ENCODE assay signal across 16 cellular contexts in the genomic region with DNA sequence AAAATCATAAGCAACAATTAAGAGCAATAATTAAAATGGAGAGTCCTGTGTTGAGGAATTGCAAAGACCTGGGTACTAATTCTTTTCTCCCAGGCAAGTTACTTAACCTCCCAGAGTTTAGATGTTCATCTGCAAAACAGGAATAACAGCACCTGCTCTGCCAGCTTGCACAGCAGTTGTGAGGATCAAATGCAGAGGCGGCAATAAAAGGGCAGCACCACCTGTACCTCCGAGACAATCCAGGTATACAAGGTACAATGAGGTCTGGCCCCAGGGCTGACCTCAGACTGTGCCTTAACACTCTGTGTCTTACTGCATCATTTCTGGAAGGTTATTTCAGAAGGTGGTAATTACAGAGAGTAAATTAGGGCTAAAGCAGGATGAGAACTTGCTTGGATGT. TPM values are rescaled to one million over a fixed set of nuclear protein-coding genes. Genes with fewer than 3 reads are reported as not detected.
DNase-seq lines count a peak whose midpoint lies in the region; ATAC-seq, FAIRE-seq and TF ChIP-seq lines count a peak whose summit lies in the region.
"Had no signal": no experiment of that assay in that cellular context is flagged by ENCODE, and none has a peak within 500 bp of the region (broad histone marks: within the 10 kb centered on the region; RNA-seq: fewer than 3 reads in every experiment).

No MANE protein-coding gene starts in this region.

- H3K9me3 ChIP-seq in small intestine (ENCODE audit: control insufficient read depth, low read depth) (no peaks in the 10 kb centered on the region), ovary (no peaks in the 10 kb centered on the region)

- ATAC-seq in natural killer cell treated with Interleukin-12 subunit alpha and Interleukin-12 subunit beta and Interleukin-15 and Interleukin-18, amount 100 ng/mL, for 72 hours: no peak
- ATAC-seq: GM12878, GM23338 had no signal

- no peak overlapping the region for H3K4me3 Mint-ChIP-seq in natural killer cell treated with Interleukin-12 subunit alpha and Interleukin-12 subunit beta and Interleukin-15 and Interleukin-18, amount 100 ng/mL, for 72 hours
- H3K4me3 Mint-ChIP-seq: B cell; CD4-positive, alpha-beta T cell; GM23338; H9; IgD-negative memory B cell had no signal

- peak; percentile 66 for DNase-seq in NCI-H748 (lab: John Stamatoyannopoulos, UW; ENCODE audit: unreplicated experiment)
- no peak for DNase-seq in NCI-H748 treated with DMSO at 0.1 percent for 48 hours (lab: John Stamatoyannopoulos, UW)
- peak; percentile 40 for DNase-seq in ELF-1 (ENCODE audit: low read depth, low spot score)
- peak; percentile 94 for DNase-seq in NCI-H69 (lab: John Stamatoyannopoulos, UW)
- DNase-seq in small intestine: peak; percentile 70
- no peak for DNase-seq in ovary
- DNase-seq in natural killer cell treated with Interleukin-12 subunit alpha and Interleukin-12 subunit beta and Interleukin-15 and Interleukin-18, amount 100 ng/mL, for 72 hours (ENCODE audit: low spot score): no peak
- DNase-seq: C1 segment of cervical spinal cord; CD4-positive, alpha-beta T cell; H9 had no signal

- TF ChIP-seq POLR2A in ovary (IDR thresholded peaks at IDR 0.05): no peak

- H3K4me1 Mint-ChIP-seq in natural killer cell treated with Interleukin-12 subunit alpha and Interleukin-12 subunit beta and Interleukin-15 and Interleukin-18, amount 100 ng/mL, for 72 hours (ENCODE audit: low read depth in 2 of 2): no peaks in the 10 kb centered on the region
- H3K4me1 Mint-ChIP-seq: B cell, H9, IgD-negative memory B cell had no signal

- H3K36me3 Mint-ChIP-seq in natural killer cell treated with Interleukin-12 subunit alpha and Interleukin-12 subunit beta and Interleukin-15 and Interleukin-18, amount 100 ng/mL, for 72 hours: no peaks in the 10 kb centered on the region
- H3K36me3 Mint-ChIP-seq: IgD-negative memory B cell had no signal

- no peak for FAIRE-seq in small intestine (lab: Jason Lieb, UNC)
- FAIRE-seq: A204.1, GM12878, GM18507 had no signal

- TF ChIP-seq EP300 in ovary (IDR thresholded peaks at IDR 0.05): no peak

- no peaks in the 10 kb centered on the region for H3K9me3 Mint-ChIP-seq in natural killer cell treated with Interleukin-12 subunit alpha and Interleukin-12 subunit beta and Interleukin-15 and Interleukin-18, amount 100 ng/mL, for 72 hours
- H3K9me3 Mint-ChIP-seq: CD4-positive, alpha-beta T cell; GM23338; H9; IgD-negative memory B cell had no signal

- intact Hi-C loops in ovary (cut with DNase I): no loop called here

- no peak for TF ChIP-seq CTCF in ovary (IDR thresholded peaks at IDR 0.05)

- 19 to 77% (median 50%) methylated on average over 2 of the region's 2 CpGs for WGBS in small intestine, 3 donors
- WGBS in ovary, 3 donors: 94 to 98% (median 96%) methylated on average over 2 of the region's 2 CpGs

- H3K4me1 ChIP-seq in small intestine (ENCODE audit: control insufficient read depth in 2 of 2, insufficient read depth in 1 of 2, low read depth in 1 of 2, low read length in 1 of 2) (peaks cover 0 to 2% of the 10 kb centered on the region in 2 donors), ovary (ENCODE audit: insufficient read depth) (no peaks in the 10 kb centered on the region)

- no peaks in the 10 kb centered on the region for H3K36me3 ChIP-seq in small intestine (ENCODE audit: control insufficient read depth in 2 of 2, insufficient read depth in 2 of 2, low read length in 2 of 2)
- H3K36me3 ChIP-seq in ovary: no peaks in the 10 kb centered on the region

- peaks cover 30 to 52% of the 10 kb centered on the region in 2 donors for H3K27me3 Mint-ChIP-seq in natural killer cell treated with Interleukin-12 subunit alpha and Interleukin-12 subunit beta and Interleukin-15 and Interleukin-18, amount 100 ng/mL, for 72 hours

- H3K27ac ChIP-seq in small intestine (ENCODE audit: low read depth in 1 of 2, low read length in 1 of 2) (no peak overlapping the region), ovary (no peak overlapping the region)

- H3K27ac Mint-ChIP-seq in natural killer cell treated with Interleukin-12 subunit alpha and Interleukin-12 subunit beta and Interleukin-15 and Interleukin-18, amount 100 ng/mL, for 72 hours: no peak overlapping the region
- H3K27ac Mint-ChIP-seq: B cell; CD4-positive, alpha-beta T cell; GM23338; H9; IgD-negative memory B cell had no signal

- H3K4me3 ChIP-seq in small intestine (ENCODE audit: low read depth in 1 of 2, low read length in 2 of 2) (no peak overlapping the region), ovary (no peak overlapping the region)
- H3K4me3 ChIP-seq: GM12878, GM23338 had no signal

- H3K27me3 ChIP-seq in small intestine (ENCODE audit: control insufficient read depth in 2 of 2, insufficient read depth in 2 of 2, low read length in 2 of 2) (no peaks in the 10 kb centered on the region), ovary (no peaks in the 10 kb centered on the region)

RNA-seq across cellular contexts. Expression of a gene that starts 14.5 kb away (rescaled TPM):
- polyA plus RNA-seq in small intestine (10 to 100 TPM; 32.9 to 49.4 (median 49.1) TPM), ovary (10 to 100 TPM; 44.4 to 53.7 TPM)
- total RNA-seq in ovary: 10 to 100 TPM; 22.9 to 82.1 (median 71.2) TPM
- total RNA-seq in natural killer cell treated with Interleukin-12 subunit alpha and Interleukin-12 subunit beta and Interleukin-15 and Interleukin-18, amount 100 ng/mL, for 72 hours: 10 to 100 TPM; 63.3 to 64.5 TPM

Comparison
In these comparisons a context has a peak if more than half of its experiments do, and no peak if none do; other contexts are left out.
1. DNase-seq: peak in NCI-H748 (single experiment), ELF-1 (single experiment), NCI-H69 (single experiment) and small intestine (single experiment); none in NCI-H748 treated with DMSO at 0.1 percent for 48 hours (single experiment), ovary (0 of 5) and natural killer cell treated with Interleukin-12 subunit alpha and Interleukin-12 subunit beta and Interleukin-15 and Interleukin-18, amount 100 ng/mL, for 72 hours (single experiment).